In the genomic region with DNA sequence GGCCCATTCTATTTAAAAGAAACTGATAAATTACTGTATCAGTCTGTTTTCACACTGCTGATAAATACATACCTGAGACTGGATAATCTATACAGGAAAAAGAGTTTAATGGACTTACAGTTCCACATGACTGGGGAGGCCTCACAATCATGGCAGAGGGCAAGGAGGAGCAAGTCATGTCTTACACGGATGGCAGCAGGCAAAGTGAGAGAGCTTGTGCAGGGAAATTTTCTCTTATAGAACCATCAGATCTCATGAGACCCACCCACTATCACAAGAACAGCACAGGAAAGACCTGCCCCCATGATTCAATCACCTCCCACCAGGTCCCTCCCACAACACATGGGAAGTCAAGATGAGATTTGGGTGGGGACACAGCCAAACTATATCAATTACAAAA, we compare ENCODE assay signal across 2 cellular contexts. TPM values are rescaled to one million over a fixed set of nuclear protein-coding genes. Genes with fewer than 3 reads are reported as not detected.
"Had no signal": no experiment of that assay in that cellular context is flagged by ENCODE, and none has a peak within 500 bp of the region (broad histone marks: within the 10 kb centered on the region; RNA-seq: fewer than 3 reads in every experiment).

No MANE protein-coding gene starts in this region.

RNA-seq across cellular contexts. Expression of gene ECE2, which starts 8.6 kb away (rescaled TPM):
- total RNA-seq: G401, GM12878 had no signal
- polyA plus RNA-seq: GM12878 had no signal
